Comparison of ENCODE assay signal across 20 cellular contexts in genomic region chr3:13872451-13872850, GRCh38. TPM values are rescaled to one million over a fixed set of nuclear protein-coding genes. Genes with fewer than 3 reads are reported as not detected.
"Had no signal": no experiment of that assay in that cellular context is flagged by ENCODE, and none has a peak within 500 bp of the region (broad histone marks: within the 10 kb centered on the region; RNA-seq: fewer than 3 reads in every experiment).

No MANE protein-coding gene starts in this region.

- H3K27ac Mint-ChIP-seq: activated B cell treated with CpG ODN at 0.5 μM for 24 hours; activated CD4-positive, alpha-beta memory T cell treated with anti-CD3 and anti-CD28 coated beads, Interleukin-2, amount 10 ng/mL, durations not matched to agents 7 days and 5 days; activated CD4-positive, alpha-beta T cell treated with anti-CD3 and anti-CD28 coated beads for 36 hours; activated T-cell treated with anti-CD3 and anti-CD28 coated beads, Interleukin-2, amount 50 U/mL, for 72 hours; nephron progenitor cell; type B pancreatic cell had no signal

- H3K4me1 ChIP-seq: ascending aorta had no signal

- H3K27me3 Mint-ChIP-seq: activated CD4-positive, alpha-beta T cell treated with anti-CD3 and anti-CD28 coated beads for 36 hours had no signal

- ATAC-seq: activated CD4-positive, alpha-beta T cell treated with anti-CD3 and anti-CD28 coated beads for 36 hours; activated naive CD4-positive, alpha-beta T cell treated with anti-CD3 and anti-CD28 coated beads, Interleukin-2, amount 50 U/mL, for 72 hours; activated T-cell treated with anti-CD3 and anti-CD28 coated beads, Interleukin-2, amount 50 U/mL, for 72 hours; left ventricle myocardium superior had no signal

- H3K27me3 ChIP-seq: ascending aorta had no signal

- H3K4me3 ChIP-seq: ascending aorta, thoracic aorta had no signal

- H3K4me3 Mint-ChIP-seq: activated B cell treated with CpG ODN at 0.5 μM for 24 hours; activated CD4-positive, alpha-beta memory T cell treated with anti-CD3 and anti-CD28 coated beads, Interleukin-2, amount 10 ng/mL, durations not matched to agents 7 days and 5 days; activated CD4-positive, alpha-beta T cell treated with anti-CD3 and anti-CD28 coated beads for 36 hours; activated T-cell treated with anti-CD3 and anti-CD28 coated beads, Interleukin-2, amount 50 U/mL, for 72 hours; nephron progenitor cell; type B pancreatic cell had no signal

- H3K9me3 ChIP-seq: ascending aorta had no signal

- H3K36me3 ChIP-seq: ascending aorta, brain microvascular endothelial cell, thoracic aorta had no signal

- H3K9me3 Mint-ChIP-seq: activated CD4-positive, alpha-beta memory T cell treated with anti-CD3 and anti-CD28 coated beads, Interleukin-2, amount 10 ng/mL, durations not matched to agents 7 days and 5 days; activated naive CD4-positive, alpha-beta T cell treated with anti-CD3 and anti-CD28 coated beads, Interleukin-2, amount 50 U/mL, for 72 hours; activated T-cell treated with anti-CD3 and anti-CD28 coated beads, Interleukin-2, amount 50 U/mL, for 72 hours; type B pancreatic cell had no signal

- DNase-seq: activated B cell treated with CpG ODN at 0.5 μM for 24 hours; activated CD4-positive, alpha-beta memory T cell treated with anti-CD3 and anti-CD28 coated beads, Interleukin-2, amount 10 ng/mL, durations not matched to agents 7 days and 5 days; activated CD4-positive, alpha-beta T cell treated with anti-CD3 and anti-CD28 coated beads for 36 hours; activated gamma-delta T cell; activated T-cell treated with anti-CD3 and anti-CD28 coated beads, Interleukin-2, amount 50 U/mL, for 72 hours; brain microvascular endothelial cell; central memory CD4-positive, alpha-beta T cell; effector memory CD4-positive, alpha-beta T cell; foreskin melanocyte; left ventricle myocardium superior; mammary epithelial cell; nephron progenitor cell; stimulated activated CD4-positive, alpha-beta T cell treated with anti-CD3 and anti-CD28 coated beads, Interleukin-2, amount 100 ng/mL, for 48 hours; stimulated activated CD8-positive, alpha-beta memory T cell treated with anti-CD3 and anti-CD28 coated beads, Interleukin-4, amount 100 ng/mL, for 48 hours; stimulated activated naive CD4-positive, alpha-beta T cell had no signal

- H3K27ac ChIP-seq: ascending aorta, brain microvascular endothelial cell, thoracic aorta had no signal

- H3K4me1 Mint-ChIP-seq: activated B cell treated with CpG ODN at 0.5 μM for 24 hours had no signal

RNA-seq across cellular contexts. Expression of gene WNT7A, which starts 7.4 kb away (rescaled TPM):
- total RNA-seq: activated B cell treated with CpG ODN at 0.5 μM for 24 hours, ascending aorta, dermis microvascular lymphatic vessel endothelial cell, left ventricle myocardium superior, thoracic aorta had no signal
